In the genomic region with DNA sequence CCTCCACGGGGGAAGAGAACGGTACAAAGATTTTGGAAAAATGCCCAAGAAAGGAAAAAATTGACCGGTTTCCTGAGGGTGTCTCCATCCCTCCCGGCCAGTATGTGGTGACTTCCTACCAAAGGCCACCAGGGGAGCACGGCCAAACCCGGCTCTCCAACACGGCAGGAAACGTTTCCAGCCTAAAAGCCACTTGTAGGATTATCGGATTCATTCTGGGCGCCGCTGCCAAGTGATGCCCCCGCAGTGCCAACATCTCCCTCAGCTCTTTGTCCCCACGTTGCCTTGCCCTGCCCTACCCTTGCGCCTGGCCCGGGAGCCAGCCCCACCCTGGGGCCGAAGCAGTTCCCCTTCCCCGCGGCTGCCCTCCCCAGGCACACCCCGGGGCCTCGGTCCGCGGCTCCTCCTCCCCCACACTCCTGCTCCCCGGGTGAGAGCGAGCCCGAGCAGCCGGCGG, we compare ENCODE assay signal across 8 cellular contexts. TPM values are rescaled to one million over a fixed set of nuclear protein-coding genes. Genes with fewer than 3 reads are reported as not detected.
A peak's percentile ranks its signal among the peaks of the same experiment; 100 is the strongest.
DNase-seq lines count a peak whose midpoint lies in the region; ATAC-seq and TF ChIP-seq lines count a peak whose summit lies in the region.

No MANE protein-coding gene starts in this region.

- peak overlapping the region; percentile 97 for H3K4me2 ChIP-seq in IMR-90 (ENCODE audit: low read depth, low read length)
- peak overlapping the region; percentile 95 for H3K4me2 ChIP-seq in skeletal muscle satellite cell (ENCODE audit: low read length)

- H2AK5ac ChIP-seq in IMR-90 (ENCODE audit: low read depth, low read length): peak overlapping the region; percentile 86; the same call in 1 of the 2 replicates

- peak; percentile 5 for DNase-seq in DMS79 treated with DMSO at 0.1 percent for 48 hours (lab: John Stamatoyannopoulos, UW)
- no peak for DNase-seq in DMS79 (lab: John Stamatoyannopoulos, UW)
- DNase-seq in IMR-90: peak; percentile 67
- DNase-seq in T follicular helper cell (ENCODE audit: low read depth): peak; percentile 7
- DNase-seq in brain microvascular endothelial cell: peak; percentile 70

- TF ChIP-seq RAD21 in IMR-90 (IDR thresholded peaks at IDR 0.05; ENCODE audit: low read length): peak; percentile 47

- H3K27me3 ChIP-seq in IMR-90 (ENCODE audit: control insufficient read depth, insufficient read depth, low read length) (no peaks in the 10 kb centered on the region), brain microvascular endothelial cell (replicated peaks) (no peaks in the 10 kb centered on the region), skeletal muscle satellite cell (ENCODE audit: control insufficient read depth, insufficient read depth, low read length) (no peaks in the 10 kb centered on the region)

- H2BK20ac ChIP-seq in IMR-90 (ENCODE audit: low read depth, low read length): no peak overlapping the region

- peak; percentile 39 for ATAC-seq in GM21723 (IDR thresholded peaks at IDR 0.05; ENCODE audit: unreplicated experiment)
- ATAC-seq in IMR-90 (ENCODE audit: low read depth): peak; percentile 40

- in situ Hi-C loops in IMR-90 (cut with MboI; ENCODE audit: low sequenced_read_pairs): no loop called here
- in situ Hi-C loops in brain microvascular endothelial cell (cut with HindIII; ENCODE audit: low pct_ligation_motif_present, low sequenced_read_pairs): no loop called here

- no peak overlapping the region for H3K18ac ChIP-seq in IMR-90 (ENCODE audit: low read depth, low read length)

- peak overlapping the region; percentile 24; the same call in 1 of the 2 replicates for H4K5ac ChIP-seq in IMR-90 (ENCODE audit: low read depth, low read length)

- CTCF ChIA-PET in IMR-90 (lab: Yijun Ruan, JAX): no interaction called here

- H4K20me1 ChIP-seq in IMR-90 (ENCODE audit: insufficient read depth, low read length): peaks cover 51% of the 10 kb centered on the region

- H3K36me3 ChIP-seq in IMR-90 (ENCODE audit: control insufficient read depth, insufficient read depth, low read length): peaks cover 6% of the 10 kb centered on the region; the same call in 1 of the 2 replicates
- H3K36me3 ChIP-seq in brain microvascular endothelial cell (replicated peaks): peaks cover 3% of the 10 kb centered on the region
- H3K36me3 ChIP-seq in skeletal muscle satellite cell (ENCODE audit: insufficient read depth, low read length): peaks cover 20% of the 10 kb centered on the region

- no peaks in the 10 kb centered on the region for H3K9me3 ChIP-seq in IMR-90 (ENCODE audit: control insufficient read depth, insufficient read depth, low read length)
- H3K9me3 ChIP-seq in iPS-18c (ENCODE audit: control insufficient read depth, insufficient read depth, low read length): no peaks in the 10 kb centered on the region
- no peaks in the 10 kb centered on the region for H3K9me3 ChIP-seq in skeletal muscle satellite cell (replicated peaks; ENCODE audit: low read length)

- 0% methylated on average over 3 of the region's 27 CpGs; no CpG with 5 or more reads in 1 of the 2 experiments for WGBS in IMR-90 (ENCODE audit: extremely low coverage in 2 of 2, insufficient read length in 1 of 2), 2 experiments

- POLR2A ChIA-PET in IMR-90 (lab: Charles Lee; ENCODE audit: unreplicated experiment): interaction anchor here (0.5 kb wide), 1 partner anchor 324 kb away, joined by 3 read pairs; no protein-coding TSS in a partner anchor

- H3K4me3 ChIP-seq in IMR-90 (ENCODE audit: insufficient read depth, low read depth, low read length) (peak overlapping the region; percentile 75), brain microvascular endothelial cell (ENCODE audit: low read depth, low read length) (peak overlapping the region; percentile 95), iPS-18c (ENCODE audit: insufficient read depth, low read depth, low read length) (peak overlapping the region; percentile 99), skeletal muscle satellite cell (ENCODE audit: low read length) (peak overlapping the region; percentile 100)

- H2BK15ac ChIP-seq in IMR-90 (ENCODE audit: low read depth, low read length): no peak overlapping the region

- no peak overlapping the region for H2BK120ac ChIP-seq in IMR-90 (ENCODE audit: low read depth, low read length)

- H3K23ac ChIP-seq in IMR-90 (ENCODE audit: low read depth, low read length): peak overlapping the region; percentile 99

- TF ChIP-seq CTCF in IMR-90 (conservative IDR thresholded peaks at IDR 0.05; ENCODE audit: low read depth, low read length): peak; percentile 54
- peak; percentile 83 for TF ChIP-seq CTCF in brain microvascular endothelial cell (IDR thresholded peaks at IDR 0.05; ENCODE audit: low read depth, low read length, missing control alignments)

- H3K56ac ChIP-seq in IMR-90 (ENCODE audit: extremely low read depth, insufficient read depth, low read length): peak overlapping the region; percentile 68

- H3K9me1 ChIP-seq in IMR-90 (ENCODE audit: insufficient read depth, low read length): peaks cover 15% of the 10 kb centered on the region

- peak overlapping the region; percentile 84; the same call in 1 of the 2 replicates for H4K91ac ChIP-seq in IMR-90 (ENCODE audit: insufficient read depth, low read depth, low read length)

- H3K4ac ChIP-seq in IMR-90 (ENCODE audit: low read depth, low read length): peak overlapping the region; percentile 94

- intact Hi-C loops in IMR-90 (cut with micrococcal nuclease): loop anchor here (1.0 to 5.0 kb wide), 2 partner anchors 58 to 90 kb away; no protein-coding TSS in a partner anchor

- H3K4me1 ChIP-seq in IMR-90 (ENCODE audit: control insufficient read depth, insufficient read depth, low read length) (peaks cover 7% of the 10 kb centered on the region), skeletal muscle satellite cell (ENCODE audit: control insufficient read depth, insufficient read depth, low read length) (peaks cover 37% of the 10 kb centered on the region)

- peak overlapping the region; percentile 98 for H2AK9ac ChIP-seq in IMR-90 (replicated peaks; ENCODE audit: low read depth, low read length, poor library complexity)

- BruUV-seq in IMR-90 (replicated peaks; lab: Mats Ljungman, UMichigan): no TSS peak

- peak overlapping the region; percentile 73 for H2BK5ac ChIP-seq in IMR-90 (ENCODE audit: low read depth, low read length, poor library complexity, severe bottlenecking)

- H4K8ac ChIP-seq in IMR-90 (ENCODE audit: low read depth in 2 of 2, low read length in 2 of 2): peak overlapping the region in 1 of 2 experiments; percentile 56; a peak in 1 of 4 replicates

- dilution Hi-C loops in IMR-90 (cut with HindIII; ENCODE audit: low sequenced_read_pairs, unreplicated experiment): no loop called here

- TF ChIP-seq POLR2A in IMR-90 (IDR thresholded peaks at IDR 0.05; ENCODE audit: low read depth, low read length): no peak

- H3K79me1 ChIP-seq in IMR-90 (ENCODE audit: low read depth in 1 of 2, low read length in 2 of 2): peaks cover 0 to 38% of the 10 kb centered on the region in 2 experiments; a peak in 2 of 4 replicates

- H3K9ac ChIP-seq in IMR-90 (ENCODE audit: low read depth, low read length) (peak overlapping the region; percentile 81), skeletal muscle satellite cell (ENCODE audit: low read depth, low read length) (peak overlapping the region; percentile 100)

- H2AFZ ChIP-seq in IMR-90 (replicated peaks; ENCODE audit: low read length, poor library complexity): peak overlapping the region; percentile 87

- peak overlapping the region; percentile 99 for H3K14ac ChIP-seq in IMR-90 (replicated peaks; ENCODE audit: low read depth, low read length)

- H3K27ac ChIP-seq in IMR-90 (ENCODE audit: insufficient read depth, low read length): peak overlapping the region; percentile 76
- H3K27ac ChIP-seq in brain microvascular endothelial cell: peak overlapping the region; percentile 89

TF ChIP-seq in IMR-90, 13 proteins besides CTCF, POLR2A, EP300 and RAD21:
- TF ChIP-seq MXI1 (IDR thresholded peaks at IDR 0.05; ENCODE audit: borderline replicate concordance, low read depth, low read length) (0 out of 2 replicates have a peak, but pooled peaks have one; percentile 3), SMC3 (IDR thresholded peaks at IDR 0.05; ENCODE audit: low read depth, low read length) (peak; percentile 41), RCOR1 (IDR thresholded peaks at IDR 0.05; ENCODE audit: insufficient replicate concordance, low read length) (no peak), FOS (IDR thresholded peaks at IDR 0.05; ENCODE audit: low read depth, low read length) (no peak)

RNA-seq across cellular contexts. Expression of gene CRK, which starts 0.7 kb away (rescaled TPM):
- total RNA-seq in IMR-90 (2012; rRNA removed): 100 and 123 TPM in 2 replicates
- polyA plus RNA-seq in IMR-90 (2012; rRNA removed): 48.5 and 57.6 TPM in 2 replicates
- 21.4 and 31.0 TPM in 2 replicates for polyA plus RNA-seq in IMR-90 (2012; cell fraction: cytosol; rRNA removed)
- polyA plus RNA-seq in IMR-90 (2012; cell fraction: nucleus; rRNA removed; ENCODE audit: low replicate concordance): 8.5 and 27.3 TPM in 2 replicates
- total RNA-seq in skeletal muscle satellite cell (2012; rRNA removed): 83.4 and 85.0 TPM in 2 replicates

RNA-seq across cellular contexts. Expression of gene MYO1C, which starts 37.2 kb away (rescaled TPM):
- 174 and 196 TPM in 2 replicates for total RNA-seq in IMR-90 (2012; rRNA removed)
- polyA plus RNA-seq in IMR-90 (2012; rRNA removed): 162 and 188 TPM in 2 replicates
- polyA plus RNA-seq in IMR-90 (2012; cell fraction: cytosol; rRNA removed): 98.5 and 136 TPM in 2 replicates
- polyA plus RNA-seq in IMR-90 (2012; cell fraction: nucleus; rRNA removed; ENCODE audit: low replicate concordance): 327 and 394 TPM in 2 replicates
- 99.4 and 114 TPM in 2 replicates for total RNA-seq in skeletal muscle satellite cell (2012; rRNA removed)

RNA-seq across cellular contexts. Expression of gene YWHAE, which starts 55.3 kb away (rescaled TPM):
- 358 and 964 TPM in 2 replicates for total RNA-seq in IMR-90 (2012; rRNA removed)
- 774 and 817 TPM in 2 replicates for polyA plus RNA-seq in IMR-90 (2012; rRNA removed)
- polyA plus RNA-seq in IMR-90 (2012; cell fraction: cytosol; rRNA removed): 140 and 369 TPM in 2 replicates
- polyA plus RNA-seq in IMR-90 (2012; cell fraction: nucleus; rRNA removed; ENCODE audit: low replicate concordance): 42.1 and 246 TPM in 2 replicates
- 623 and 650 TPM in 2 replicates for total RNA-seq in skeletal muscle satellite cell (2012; rRNA removed)
